Comparison of ENCODE assay signal across 9 cellular contexts in genomic region chr9:137113385-137114159, GRCh38. TPM values are rescaled to one million over a fixed set of nuclear protein-coding genes. Genes with fewer than 3 reads are reported as not detected.
DNase-seq lines count a peak whose midpoint lies in the region; ATAC-seq lines count a peak whose summit lies in the region.
"Had no signal": no experiment of that assay in that cellular context is flagged by ENCODE, and none has a peak within 500 bp of the region (broad histone marks: within the 10 kb centered on the region; RNA-seq: fewer than 3 reads in every experiment).

No MANE protein-coding gene starts in this region.

- in situ Hi-C loops in HAP-1 (cut with MboI; ENCODE audit: low sequenced_read_pairs): no loop called here

- peak overlapping the region; percentile 47 for H3K4me3 ChIP-seq in HAP-1

- H3K4me1 ChIP-seq in HAP-1: peaks cover 9% of the 10 kb centered on the region; the same call in 1 of the 2 replicates

- no peaks in the 10 kb centered on the region for H3K9me3 Mint-ChIP-seq in activated naive CD8-positive, alpha-beta T cell treated with anti-CD3 and anti-CD28 coated beads, Interleukin-2, amount 10 ng/mL, durations not matched to agents 7 days and 5 days
- H3K9me3 Mint-ChIP-seq in naive B cell: no peaks in the 10 kb centered on the region

- peaks cover 37% of the 10 kb centered on the region for H3K36me3 ChIP-seq in HAP-1 (replicated peaks)

- H3K27me3 ChIP-seq in HAP-1 (ENCODE audit: low read depth): no peaks in the 10 kb centered on the region

- POLR2A ChIA-PET in activated naive CD8-positive, alpha-beta T cell treated with anti-CD3 and anti-CD28 coated beads, Interleukin-2, amount 10 ng/mL, durations not matched to agents 7 days and 5 days (lab: Charles Lee): interaction anchor here (0.6 to 3.6 kb wide), 6 partner anchors 17 to 127 kb away, joined by 4 to 28 read pairs (median 8); partner anchors contain the start of genes ANAPC2, MAN1B1, SAPCD2 and SSNA1

- DNase-seq in AG20443 (ENCODE audit: low spot score): peak; percentile 71
- DNase-seq in HAP-1 (ENCODE audit: low spot score in 2 of 2): no peak
- no peak for DNase-seq in activated naive CD8-positive, alpha-beta T cell treated with anti-CD3 and anti-CD28 coated beads, Interleukin-2, amount 10 ng/mL, durations not matched to agents 7 days and 5 days
- no peak for DNase-seq in naive B cell
- DNase-seq in retina: no peak
- no peak for DNase-seq in activated CD4-positive, CD25-positive, alpha-beta regulatory T cell treated with anti-CD3 and anti-CD28 coated beads, Interleukin-2, amount 50 U/mL, for 72 hours

- no peaks in the 10 kb centered on the region for H3K9me3 ChIP-seq in HAP-1

- no peaks in the 10 kb centered on the region for H3K27me3 Mint-ChIP-seq in activated naive CD8-positive, alpha-beta T cell treated with anti-CD3 and anti-CD28 coated beads, Interleukin-2, amount 10 ng/mL, durations not matched to agents 7 days and 5 days
- no peaks in the 10 kb centered on the region for H3K27me3 Mint-ChIP-seq in naive B cell

- peak overlapping the region; percentile 74 for H3K4me3 Mint-ChIP-seq in activated naive CD8-positive, alpha-beta T cell treated with anti-CD3 and anti-CD28 coated beads, Interleukin-2, amount 10 ng/mL, durations not matched to agents 7 days and 5 days
- H3K4me3 Mint-ChIP-seq in naive B cell: peak overlapping the region; percentile 62 to 89 (median 74)

- peaks cover 3% of the 10 kb centered on the region for H3K36me3 Mint-ChIP-seq in activated naive CD8-positive, alpha-beta T cell treated with anti-CD3 and anti-CD28 coated beads, Interleukin-2, amount 10 ng/mL, durations not matched to agents 7 days and 5 days
- H3K36me3 Mint-ChIP-seq in naive B cell: peaks cover 0 to 8% of the 10 kb centered on the region in 2 donors

- peak overlapping the region; percentile 52 for H3K27ac Mint-ChIP-seq in activated naive CD8-positive, alpha-beta T cell treated with anti-CD3 and anti-CD28 coated beads, Interleukin-2, amount 10 ng/mL, durations not matched to agents 7 days and 5 days
- peak overlapping the region in 4 of 6 donors; percentile 74 to 93 (median 82) for H3K27ac Mint-ChIP-seq in naive B cell

- no peaks in the 10 kb centered on the region for H3K4me1 Mint-ChIP-seq in activated naive CD8-positive, alpha-beta T cell treated with anti-CD3 and anti-CD28 coated beads, Interleukin-2, amount 10 ng/mL, durations not matched to agents 7 days and 5 days
- H3K4me1 Mint-ChIP-seq in naive B cell: peaks cover 0 to 7% (median 3%) of the 10 kb centered on the region in 3 donors

- peak; percentile 41 for ATAC-seq in activated naive CD8-positive, alpha-beta T cell treated with anti-CD3 and anti-CD28 coated beads, Interleukin-2, amount 10 ng/mL, durations not matched to agents 7 days and 5 days (ENCODE audit: low read depth)
- peak; percentile 22 to 24 for ATAC-seq in naive B cell (ENCODE audit: low read depth in 2 of 2)
- no peak for ATAC-seq in HG03280 (IDR thresholded peaks at IDR 0.05; ENCODE audit: unreplicated experiment)
- ATAC-seq in HG03095 (IDR thresholded peaks at IDR 0.05; ENCODE audit: unreplicated experiment): no peak

RNA-seq across cellular contexts. Expression of gene DPP7, which starts 1.0 kb away (rescaled TPM):
- total RNA-seq in activated naive CD8-positive, alpha-beta T cell treated with anti-CD3 and anti-CD28 coated beads, Interleukin-2, amount 10 ng/mL, durations not matched to agents 7 days and 5 days: 100 to 1,000 TPM; 314 to 322 TPM
- polyA plus RNA-seq in naive B cell (ENCODE audit: low read depth in 6 of 6): 100 to 1,000 TPM in 4 of 6 donors, 10 to 100 TPM in 2; 71.5 to 142 (median 102) TPM

RNA-seq across cellular contexts. Expression of gene GRIN1, which starts 25.4 kb away (rescaled TPM):
- not detected for total RNA-seq in activated naive CD8-positive, alpha-beta T cell treated with anti-CD3 and anti-CD28 coated beads, Interleukin-2, amount 10 ng/mL, durations not matched to agents 7 days and 5 days
- not detected for polyA plus RNA-seq in naive B cell (ENCODE audit: low read depth in 6 of 6)
- total RNA-seq: RPMI7951 had no signal

RNA-seq across cellular contexts. Expression of gene MAN1B1, which starts 26.8 kb away (rescaled TPM):
- total RNA-seq in activated naive CD8-positive, alpha-beta T cell treated with anti-CD3 and anti-CD28 coated beads, Interleukin-2, amount 10 ng/mL, durations not matched to agents 7 days and 5 days: 10 to 100 TPM; 63.2 to 63.9 TPM
- polyA plus RNA-seq in naive B cell (ENCODE audit: low read depth in 6 of 6): 10 to 100 TPM; 19.6 to 30.4 (median 24.3) TPM

RNA-seq across cellular contexts. Expression of gene UAP1L1, which starts 36.3 kb away (rescaled TPM):
- 10 to 100 TPM; 43.9 to 44.1 TPM for total RNA-seq in activated naive CD8-positive, alpha-beta T cell treated with anti-CD3 and anti-CD28 coated beads, Interleukin-2, amount 10 ng/mL, durations not matched to agents 7 days and 5 days
- 1 to 10 TPM; 1.7 to 6.1 (median 3.5) TPM for polyA plus RNA-seq in naive B cell (ENCODE audit: low read depth in 6 of 6)

RNA-seq across cellular contexts. Expression of gene SAPCD2, which starts 43.2 kb away (rescaled TPM):
- 10 to 100 TPM; 26.4 to 30.0 TPM for total RNA-seq in activated naive CD8-positive, alpha-beta T cell treated with anti-CD3 and anti-CD28 coated beads, Interleukin-2, amount 10 ng/mL, durations not matched to agents 7 days and 5 days
- polyA plus RNA-seq in naive B cell (ENCODE audit: low read depth in 6 of 6): under 1 TPM in 1 of 6 donors, not detected in 5; 0.05 TPM

Comparison
In these comparisons a context has a peak if more than half of its experiments do, and no peak if none do; other contexts are left out.
1. ATAC-seq: peak in activated naive CD8-positive, alpha-beta T cell treated with anti-CD3 and anti-CD28 coated beads, Interleukin-2, amount 10 ng/mL, durations not matched to agents 7 days and 5 days (single experiment) and naive B cell (2 of 2); none in HG03280 (single experiment) and HG03095 (single experiment).